ENCODE assay signal across 9 cellular contexts in the genomic region with DNA sequence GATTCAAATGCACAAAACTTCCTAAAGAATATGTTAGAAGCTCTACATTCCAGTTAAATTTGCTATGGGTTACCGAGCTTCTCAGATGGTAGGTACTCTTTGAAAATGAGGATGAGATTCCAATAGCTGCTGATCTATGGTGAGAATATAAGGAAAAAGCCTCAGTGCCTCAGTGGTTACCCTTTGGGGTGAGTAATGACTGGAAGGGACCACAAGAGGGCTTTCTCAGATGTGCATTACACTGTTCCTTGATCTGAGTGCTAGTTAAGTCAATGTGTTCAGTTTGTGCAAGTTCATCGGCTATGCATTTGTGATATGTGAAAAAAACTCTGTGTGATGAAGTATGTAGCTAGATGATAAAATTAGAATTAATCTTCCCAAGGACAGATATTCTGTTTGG. TPM values are rescaled to one million over a fixed set of nuclear protein-coding genes. Genes with fewer than 3 reads are reported as not detected.
DNase-seq lines count a peak whose midpoint lies in the region; ATAC-seq, FAIRE-seq and TF ChIP-seq lines count a peak whose summit lies in the region.
"Had no signal": no experiment of that assay in that cellular context is flagged by ENCODE, and none has a peak within 500 bp of the region (broad histone marks: within the 10 kb centered on the region; RNA-seq: fewer than 3 reads in every experiment).

No MANE protein-coding gene starts in this region.

- 46 to 59% methylated on average over 2 of the region's 2 CpGs for WGBS in aorta, 2 donors

- no peak for TF ChIP-seq POLR2A in GM12891 (IDR thresholded peaks at IDR 0.05; ENCODE audit: low read depth, low read length)
- TF ChIP-seq POLR2A in uterus (IDR thresholded peaks at IDR 0.05), result no peak

- no peak overlapping the region for H3K27ac ChIP-seq in RWPE2 (ENCODE audit: poor library complexity, severe bottlenecking)
- no peak overlapping the region for H3K27ac ChIP-seq in foreskin keratinocyte
- H3K27ac ChIP-seq in aorta (ENCODE audit: low read depth in 1 of 2, low read length in 2 of 2), result no peak overlapping the region
- H3K27ac ChIP-seq in uterus, result no peak overlapping the region

- no peaks in the 10 kb centered on the region for H3K36me3 ChIP-seq in RWPE2 (ENCODE audit: low read depth)
- no peaks in the 10 kb centered on the region for H3K36me3 ChIP-seq in aorta (ENCODE audit: control insufficient read depth in 1 of 2, insufficient read depth in 2 of 2, low read length in 1 of 2)
- H3K36me3 ChIP-seq in uterus, result no peaks in the 10 kb centered on the region

- H3K9me3 Mint-ChIP-seq in natural killer cell treated with Interleukin-12 subunit alpha and Interleukin-12 subunit beta and Interleukin-15 and Interleukin-18, amount 100 ng/mL, for 72 hours, result no peaks in the 10 kb centered on the region

- FAIRE-seq in GM12891 (lab: Jason Lieb, UNC), result peak; percentile 35
- FAIRE-seq: endometrium had no signal

- intact Hi-C loops in aorta (cut with DNase I), result loop anchor here in 1 of 2 donors (10.0 kb wide), 1 partner anchor 52 kb away; no protein-coding TSS in a partner anchor
- intact Hi-C loops in uterus (cut with DNase I; ENCODE audit: low total_unique reads), result no loop called here

- DNase-seq in AG08395 (ENCODE audit: low spot score) (peak; percentile 39), GM12891 (ENCODE audit: insufficient read length, low spot score) (no peak), RWPE2 (ENCODE audit: low spot score) (no peak), foreskin keratinocyte (peak in 1 of 2 donors; percentile 25), aorta (no peak), uterus (no peak)
- no peak for DNase-seq in natural killer cell treated with Interleukin-12 subunit alpha and Interleukin-12 subunit beta and Interleukin-15 and Interleukin-18, amount 100 ng/mL, for 72 hours (ENCODE audit: low spot score)

- H3K9me3 ChIP-seq in RWPE2 (ENCODE audit: severe bottlenecking) (no peaks in the 10 kb centered on the region), aorta (ENCODE audit: control insufficient read depth, low read length) (no peaks in the 10 kb centered on the region), uterus (no peaks in the 10 kb centered on the region)

- H3K4me1 Mint-ChIP-seq in natural killer cell treated with Interleukin-12 subunit alpha and Interleukin-12 subunit beta and Interleukin-15 and Interleukin-18, amount 100 ng/mL, for 72 hours (ENCODE audit: low read depth in 2 of 2), result peaks cover 2 to 4% of the 10 kb centered on the region in 2 donors

- H3K4me3 ChIP-seq in RWPE2 (ENCODE audit: severe bottlenecking) (no peak overlapping the region), aorta (ENCODE audit: low read length in 2 of 2) (no peak overlapping the region), uterus (no peak overlapping the region)

- H3K36me3 Mint-ChIP-seq in natural killer cell treated with Interleukin-12 subunit alpha and Interleukin-12 subunit beta and Interleukin-15 and Interleukin-18, amount 100 ng/mL, for 72 hours, result peaks cover 3% of the 10 kb centered on the region

- peak; percentile 63 for ATAC-seq in HG03378 (IDR thresholded peaks at IDR 0.05; ENCODE audit: unreplicated experiment)
- ATAC-seq in RWPE2 (ENCODE audit: low read depth), result peak; percentile 32; the same call in 1 of the 3 replicates
- ATAC-seq in foreskin keratinocyte, result no peak
- no peak for ATAC-seq in natural killer cell treated with Interleukin-12 subunit alpha and Interleukin-12 subunit beta and Interleukin-15 and Interleukin-18, amount 100 ng/mL, for 72 hours
- ATAC-seq in aorta (ENCODE audit: low FRiP score), result no peak

- H3K4me3 Mint-ChIP-seq in natural killer cell treated with Interleukin-12 subunit alpha and Interleukin-12 subunit beta and Interleukin-15 and Interleukin-18, amount 100 ng/mL, for 72 hours, result no peak overlapping the region

- TF ChIP-seq CTCF in RWPE2 (IDR thresholded peaks at IDR 0.05; ENCODE audit: poor library complexity, severe bottlenecking), result peak; percentile 40
- peak; percentile 61 for TF ChIP-seq CTCF in foreskin keratinocyte (conservative IDR thresholded peaks at IDR 0.05)
- TF ChIP-seq CTCF in uterus (IDR thresholded peaks at IDR 0.05), result no peak

- H3K27me3 ChIP-seq in RWPE2 (ENCODE audit: insufficient read depth, poor library complexity, severe bottlenecking), result peaks cover 47% of the 10 kb centered on the region
- peaks cover 44% of the 10 kb centered on the region for H3K27me3 ChIP-seq in foreskin keratinocyte
- no peaks in the 10 kb centered on the region for H3K27me3 ChIP-seq in aorta (ENCODE audit: control insufficient read depth in 1 of 2, insufficient read depth in 2 of 2, low read length in 1 of 2)
- H3K27me3 ChIP-seq in uterus, result peaks cover 0 to 3% of the 10 kb centered on the region in 2 donors

- H3K27me3 Mint-ChIP-seq in natural killer cell treated with Interleukin-12 subunit alpha and Interleukin-12 subunit beta and Interleukin-15 and Interleukin-18, amount 100 ng/mL, for 72 hours, result peaks cover 33 to 55% of the 10 kb centered on the region in 2 donors

- H3K4me1 ChIP-seq in RWPE2 (ENCODE audit: insufficient read depth, poor library complexity, severe bottlenecking) (no peaks in the 10 kb centered on the region), foreskin keratinocyte (no peaks in the 10 kb centered on the region), aorta (ENCODE audit: control insufficient read depth in 1 of 2, insufficient read depth in 2 of 2, low read length in 2 of 2) (no peaks in the 10 kb centered on the region), uterus (peaks cover 0 to 9% of the 10 kb centered on the region in 2 donors)

- H3K27ac Mint-ChIP-seq in natural killer cell treated with Interleukin-12 subunit alpha and Interleukin-12 subunit beta and Interleukin-15 and Interleukin-18, amount 100 ng/mL, for 72 hours, result no peak overlapping the region

TF ChIP-seq in GM12891, 5 proteins besides CTCF, POLR2A, EP300 and RAD21:
- TF ChIP-seq POU2F2 (IDR thresholded peaks at IDR 0.05; ENCODE audit: low read depth, low read length) (no peak), TAF1 (IDR thresholded peaks at IDR 0.05; ENCODE audit: low read depth, low read length) (no peak), PAX5 (IDR thresholded peaks at IDR 0.05; ENCODE audit: insufficient read depth, low read length, severe bottlenecking) (no peak), POLR2AphosphoS5 (IDR thresholded peaks at IDR 0.05; ENCODE audit: low read depth, low read length) (no peak), SPI1 (IDR thresholded peaks at IDR 0.05; ENCODE audit: low read depth, low read length) (no peak)
TF ChIP-seq in GM12891: peak in this region for 0.

RNA-seq across cellular contexts. Expression of a gene that starts 3.5 kb away (rescaled TPM):
- polyA plus RNA-seq in GM12891 (2012; ENCODE audit: low read depth, missing spikeins), result 1.7 TPM
- 8.4 and 20.0 TPM in 2 replicates for total RNA-seq in foreskin keratinocyte
- polyA plus RNA-seq in foreskin keratinocyte, result 3.3 and 8.4 TPM in 2 replicates
- not detected for total RNA-seq in natural killer cell treated with Interleukin-12 subunit alpha and Interleukin-12 subunit beta and Interleukin-15 and Interleukin-18, amount 100 ng/mL, for 72 hours
- 1 to 10 TPM in 1 of 2 donors, under 1 TPM in 1; 0.93 to 1.8 TPM for total RNA-seq in aorta
- polyA plus RNA-seq in aorta, result under 1 TPM; under 0.01 to 0.59 TPM
- total RNA-seq in uterus, result 10 to 100 TPM in 1 of 4 donors, 1 to 10 TPM in 1, under 1 TPM in 1, not detected in 1; 0.77 to 30.3 (median 2.0) TPM

Comparison
In these comparisons a context has a peak if more than half of its experiments do, and no peak if none do; other contexts are left out.
1. ATAC-seq: peak in HG03378 (single experiment) and RWPE2 (single experiment); none in foreskin keratinocyte (single experiment), natural killer cell treated with Interleukin-12 subunit alpha and Interleukin-12 subunit beta and Interleukin-15 and Interleukin-18, amount 100 ng/mL, for 72 hours (0 of 2) and aorta (single experiment).
2. CTCF ChIP-seq: peak in RWPE2 (single experiment) and foreskin keratinocyte (single experiment); none in uterus (0 of 4).